Comparison of ENCODE assay signal across 13 cellular contexts in the genomic region with DNA sequence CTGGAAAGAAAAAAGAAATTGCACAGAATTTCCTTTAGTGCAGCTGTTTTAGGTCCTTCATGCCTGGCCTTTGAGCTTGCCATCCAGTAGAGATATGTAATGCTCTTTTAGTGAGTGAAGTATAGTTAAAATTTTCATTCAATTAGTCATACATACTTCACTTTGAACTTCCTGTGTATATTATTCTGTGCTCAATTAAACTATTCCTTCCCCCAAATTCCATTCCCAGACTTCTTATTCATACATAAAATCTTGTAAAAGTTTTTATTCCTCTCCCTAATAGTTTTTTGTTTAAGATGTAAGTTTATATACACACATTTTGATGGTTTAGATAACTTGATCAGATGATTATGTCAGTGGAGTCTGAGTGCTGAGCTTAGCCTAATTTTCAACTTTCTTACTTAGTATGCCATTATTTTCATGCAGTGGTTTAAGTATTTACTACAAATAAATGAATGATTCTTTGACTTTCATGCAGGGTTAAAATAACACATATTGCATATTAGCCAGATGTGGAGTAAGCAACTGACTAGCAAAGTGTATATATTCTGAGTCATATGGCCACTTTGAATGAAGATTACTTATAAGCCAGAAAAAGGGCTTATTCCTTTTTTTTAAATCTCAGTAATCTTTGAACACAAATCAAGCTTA. TPM values are rescaled to one million over a fixed set of nuclear protein-coding genes. Genes with fewer than 3 reads are reported as not detected.
DNase-seq lines count a peak whose midpoint lies in the region; ATAC-seq and TF ChIP-seq lines count a peak whose summit lies in the region.
"Had no signal": no experiment of that assay in that cellular context is flagged by ENCODE, and none has a peak within 500 bp of the region (broad histone marks: within the 10 kb centered on the region; RNA-seq: fewer than 3 reads in every experiment).

No MANE protein-coding gene starts in this region.

- no peak overlapping the region for H3K4me3 ChIP-seq in CD8-positive, alpha-beta T cell (ENCODE audit: low read depth, low read length)
- H3K4me3 ChIP-seq: neural progenitor cell had no signal

- intact Hi-C loops in CD8-positive, alpha-beta T cell (cut with DNase I, micrococcal nuclease): no loop called here

- no peaks in the 10 kb centered on the region for H3K4me1 Mint-ChIP-seq in CD8-positive, alpha-beta T cell (ENCODE audit: low read depth)

- CTCF ChIA-PET in CD8-positive, alpha-beta T cell (lab: Charles Lee): no interaction called here

- no peaks in the 10 kb centered on the region for H3K9me3 ChIP-seq in CD8-positive, alpha-beta T cell (ENCODE audit: low read length)

- no peaks in the 10 kb centered on the region for H3K4me1 ChIP-seq in CD8-positive, alpha-beta T cell (ENCODE audit: insufficient read depth, low read length)
- H3K4me1 ChIP-seq: neural progenitor cell had no signal

- H3K27me3 ChIP-seq in CD8-positive, alpha-beta T cell (ENCODE audit: insufficient read depth, low read length): no peaks in the 10 kb centered on the region
- H3K27me3 ChIP-seq: neural progenitor cell had no signal

- H3K36me3 Mint-ChIP-seq in CD8-positive, alpha-beta T cell: peaks cover 9% of the 10 kb centered on the region

- no peak overlapping the region for H3K27ac ChIP-seq in CD8-positive, alpha-beta T cell (ENCODE audit: low read depth, low read length)
- H3K27ac ChIP-seq: neural progenitor cell had no signal

- DNase-seq in GM04503 (ENCODE audit: low read depth): peak; percentile 63
- peak; percentile 71 for DNase-seq in RPMI7951 (ENCODE audit: low read depth)
- peak; percentile 82 for DNase-seq in renal cortical epithelial cell (ENCODE audit: low read depth)
- no peak for DNase-seq in Ammon's horn (ENCODE audit: low spot score)
- no peak for DNase-seq in activated CD8-positive, alpha-beta memory T cell treated with anti-CD3 and anti-CD28 coated beads, Interleukin-2, amount 50 U/mL, for 48 hours
- no peak for DNase-seq in NCI-H748 treated with DMSO at 0.1 percent for 48 hours (lab: John Stamatoyannopoulos, UW)
- no peak for DNase-seq in CD8-positive, alpha-beta T cell
- DNase-seq: activated CD4-positive, alpha-beta T cell treated with anti-CD3 and anti-CD28 coated beads for 4 hours; effector CD8-positive, alpha-beta T cell; NCI-H345; stimulated activated CD4-positive, alpha-beta T cell treated with anti-CD3 and anti-CD28 coated beads, Interleukin-4, amount 100 ng/mL, for 24 hours had no signal

- no peak for TF ChIP-seq CTCF in CD8-positive, alpha-beta T cell (IDR thresholded peaks at IDR 0.05)

- ATAC-seq in esophagus mucosa: peak; percentile 41
- ATAC-seq in CD8-positive, alpha-beta T cell: no peak

- H3K9me3 Mint-ChIP-seq in CD8-positive, alpha-beta T cell: no peaks in the 10 kb centered on the region

- H3K4me3 Mint-ChIP-seq in CD8-positive, alpha-beta T cell: no peak overlapping the region
- H3K4me3 Mint-ChIP-seq: neural progenitor cell had no signal

- no peaks in the 10 kb centered on the region for H3K36me3 ChIP-seq in CD8-positive, alpha-beta T cell (ENCODE audit: insufficient read depth, low read length)
- H3K36me3 ChIP-seq: neural progenitor cell had no signal

- no peaks in the 10 kb centered on the region for H3K27me3 Mint-ChIP-seq in CD8-positive, alpha-beta T cell (ENCODE audit: low read depth)

- POLR2A ChIA-PET in CD8-positive, alpha-beta T cell (lab: Charles Lee): interaction anchor here (0.6 kb wide), 1 partner anchor 118 kb away, joined by 3 read pairs; no protein-coding TSS in a partner anchor

- H3K27ac Mint-ChIP-seq in CD8-positive, alpha-beta T cell: no peak overlapping the region
- H3K27ac Mint-ChIP-seq: neural progenitor cell had no signal

RNA-seq across cellular contexts. Expression of a gene that starts 42.5 kb away (rescaled TPM):
- 37.0 and 42.5 TPM in 2 replicates for total RNA-seq in RPMI7951 (2014; rRNA removed; shearing (Covaris generic))
- total RNA-seq in esophagus mucosa: 12.0 TPM
- total RNA-seq in renal cortical epithelial cell: 20.1 and 43.6 TPM in 2 replicates
- total RNA-seq in CD8-positive, alpha-beta T cell: 10 to 100 TPM; 19.8 to 26.0 TPM

Comparison
In these comparisons a context has a peak if more than half of its experiments do, and no peak if none do; other contexts are left out.
1. DNase-seq: peak in GM04503 (single experiment), RPMI7951 (single experiment) and renal cortical epithelial cell (single experiment); none in Ammon's horn (single experiment), activated CD8-positive, alpha-beta memory T cell treated with anti-CD3 and anti-CD28 coated beads, Interleukin-2, amount 50 U/mL, for 48 hours (single experiment), NCI-H748 treated with DMSO at 0.1 percent for 48 hours (single experiment) and CD8-positive, alpha-beta T cell (0 of 7).